19 cellular contexts compared by ENCODE assay signal in the genomic region with DNA sequence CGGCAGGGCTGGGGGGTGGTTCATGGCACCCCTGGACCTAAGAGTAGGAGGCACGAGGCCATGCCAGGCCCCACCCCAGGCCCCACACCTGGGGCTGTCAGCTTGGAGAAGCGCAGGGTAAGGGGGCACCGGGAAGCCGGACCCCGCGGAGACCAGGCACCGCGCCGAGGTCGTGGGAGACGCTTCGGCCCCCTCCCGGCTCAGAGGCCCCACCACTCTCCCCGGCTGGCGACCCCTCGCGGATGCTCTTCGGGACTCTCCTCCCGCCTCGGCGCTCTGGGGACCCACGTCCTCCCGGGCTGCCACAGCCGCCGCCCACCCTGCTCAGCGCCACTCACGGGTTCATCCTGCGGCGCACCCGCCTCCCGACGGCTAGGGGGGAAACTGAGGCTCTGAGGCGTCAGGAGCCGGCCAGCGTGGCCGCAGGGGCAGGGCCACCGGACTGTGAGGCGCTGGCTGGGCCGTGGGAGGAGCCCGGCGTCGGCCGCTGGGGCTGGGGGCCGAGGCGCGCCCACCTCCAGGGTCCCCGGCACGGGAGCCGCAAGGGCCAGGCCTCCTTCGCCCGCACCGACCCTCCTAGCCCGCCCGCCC.
"Had no signal": no experiment of that assay in that cellular context is flagged by ENCODE, and none has a peak within 500 bp of the region (broad histone marks: within the 10 kb centered on the region; RNA-seq: fewer than 3 reads in every experiment).

No MANE protein-coding gene starts in this region.

- H2AFZ ChIP-seq: hepatocyte had no signal

- H3K27ac Mint-ChIP-seq: activated CD4-positive, alpha-beta T cell treated with anti-CD3 and anti-CD28 coated beads, Interleukin-2, amount 10 ng/mL, durations not matched to agents 24 days and 14 days; activated naive CD4-positive, alpha-beta T cell treated with anti-CD3 and anti-CD28 coated beads for 36 hours; activated T-helper 17 cell treated with anti-CD3 and anti-CD28 coated beads, Interleukin-2, amount 50 U/mL, for 72 hours; effector memory CD8-positive, alpha-beta T cell; memory B cell; T-helper 1 cell treated with Interleukin-12 subunit alpha and Interleukin-12 subunit beta and Interleukin-4 antibody, amounts not matched to agents 30 μg/mL and 1 μg/mL, for 36 hours had no signal

- H3K4me3 ChIP-seq: adrenal gland, gastroesophageal sphincter, hepatocyte, ovary, upper lobe of left lung had no signal

- H3K79me2 ChIP-seq: hepatocyte had no signal

- DNase-seq: activated CD4-positive, alpha-beta T cell treated with anti-CD3 and anti-CD28 coated beads, Interleukin-2, amount 10 ng/mL, durations not matched to agents 24 days and 14 days; activated CD8-positive, alpha-beta memory T cell treated with anti-CD3 and anti-CD28 coated beads for 24 hours; activated naive CD4-positive, alpha-beta T cell treated with anti-CD3 and anti-CD28 coated beads for 36 hours; activated T-cell treated with anti-CD3 and anti-CD28 coated beads for 4 hours; adrenal gland; central memory CD4-positive, alpha-beta T cell; cortex of kidney; effector memory CD8-positive, alpha-beta T cell; kidney glomerular epithelial cell; ovary; retina; stimulated activated CD4-positive, alpha-beta T cell treated with anti-CD3 and anti-CD28 coated beads, Interleukin-2, amount 100 ng/mL, for 24 hours; stimulated activated naive B cell treated with anti-CD40 and anti-IgM and Interleukin-4, amounts not matched to agents 10 μg/mL and 1 μg/mL and 100 μg/mL, for 72 hours had no signal

- H3K4me2 ChIP-seq: hepatocyte had no signal

- H3K4me1 ChIP-seq: adrenal gland, upper lobe of left lung had no signal

- H3K36me3 Mint-ChIP-seq: memory B cell had no signal

- H3K27me3 Mint-ChIP-seq: effector memory CD8-positive, alpha-beta T cell had no signal

- ATAC-seq: activated T-helper 17 cell treated with anti-CD3 and anti-CD28 coated beads, Interleukin-2, amount 50 U/mL, for 72 hours; effector memory CD8-positive, alpha-beta T cell; stimulated activated naive B cell treated with anti-CD40 and anti-IgM and Interleukin-4, amounts not matched to agents 10 μg/mL and 1 μg/mL and 100 μg/mL, for 72 hours had no signal

- H3K36me3 ChIP-seq: adrenal gland, ovary had no signal

- H3K4me3 Mint-ChIP-seq: activated CD4-positive, alpha-beta T cell treated with anti-CD3 and anti-CD28 coated beads, Interleukin-2, amount 10 ng/mL, durations not matched to agents 24 days and 14 days; activated naive CD4-positive, alpha-beta T cell treated with anti-CD3 and anti-CD28 coated beads for 36 hours; activated T-helper 17 cell treated with anti-CD3 and anti-CD28 coated beads, Interleukin-2, amount 50 U/mL, for 72 hours; effector memory CD8-positive, alpha-beta T cell; memory B cell; stimulated activated naive B cell treated with anti-CD40 and anti-IgM and Interleukin-4, amounts not matched to agents 10 μg/mL and 1 μg/mL and 100 μg/mL, for 72 hours; T-helper 1 cell treated with Interleukin-12 subunit alpha and Interleukin-12 subunit beta and Interleukin-4 antibody, amounts not matched to agents 30 μg/mL and 1 μg/mL, for 36 hours had no signal

- H3K9me3 ChIP-seq: adrenal gland, gastroesophageal sphincter, ovary, upper lobe of left lung had no signal

- H3K27ac ChIP-seq: adrenal gland, gastroesophageal sphincter, hepatocyte, ovary, upper lobe of left lung had no signal

- H3K9me3 Mint-ChIP-seq: activated CD4-positive, alpha-beta T cell treated with anti-CD3 and anti-CD28 coated beads, Interleukin-2, amount 10 ng/mL, durations not matched to agents 24 days and 14 days; activated naive CD4-positive, alpha-beta T cell treated with anti-CD3 and anti-CD28 coated beads for 36 hours; activated T-helper 17 cell treated with anti-CD3 and anti-CD28 coated beads, Interleukin-2, amount 50 U/mL, for 72 hours; effector memory CD8-positive, alpha-beta T cell; T-helper 1 cell treated with Interleukin-12 subunit alpha and Interleukin-12 subunit beta and Interleukin-4 antibody, amounts not matched to agents 30 μg/mL and 1 μg/mL, for 36 hours had no signal

- H3K4me1 Mint-ChIP-seq: activated T-helper 17 cell treated with anti-CD3 and anti-CD28 coated beads, Interleukin-2, amount 50 U/mL, for 72 hours; memory B cell had no signal

- H3K27me3 ChIP-seq: adrenal gland, gastroesophageal sphincter, hepatocyte, ovary, upper lobe of left lung had no signal
